1 cellular context compared by ENCODE assay signal in the genomic region with DNA sequence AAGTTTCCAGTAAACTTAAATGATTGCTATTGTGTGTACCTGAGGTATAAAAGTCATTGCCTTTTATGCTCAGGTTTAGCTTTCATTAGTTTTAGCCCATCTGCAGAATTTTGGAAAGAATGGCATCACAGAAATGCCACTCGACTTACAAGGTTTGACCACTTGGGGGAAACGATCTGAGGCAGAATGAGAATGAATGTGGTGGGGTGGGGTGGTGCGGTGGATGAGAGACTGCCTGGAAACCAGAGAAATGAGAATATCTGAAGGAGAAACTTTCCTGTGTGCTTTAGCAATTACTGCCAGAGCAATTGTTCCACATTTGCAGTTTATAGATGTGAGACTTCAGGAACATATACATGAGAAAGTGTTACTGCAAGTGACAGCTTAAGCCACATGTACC.
TF ChIP-seq lines count a peak whose summit lies in the region.

No MANE protein-coding gene starts in this region.

TF ChIP-seq in IMR-90, 13 proteins besides CTCF, POLR2A, EP300 and RAD21:
- TF ChIP-seq CHD1 (IDR thresholded peaks at IDR 0.05; ENCODE audit: low read depth, low read length) (no peak), SMC3 (IDR thresholded peaks at IDR 0.05; ENCODE audit: low read depth, low read length) (no peak), MAFK (IDR thresholded peaks at IDR 0.05; ENCODE audit: low read depth, low read length) (no peak), RFX5 (IDR thresholded peaks at IDR 0.05; ENCODE audit: low read depth, low read length) (no peak), FOS (IDR thresholded peaks at IDR 0.05; ENCODE audit: low read depth, low read length) (no peak), MAZ (IDR thresholded peaks at IDR 0.05; ENCODE audit: borderline replicate concordance, low read depth, low read length) (no peak), MXI1 (IDR thresholded peaks at IDR 0.05; ENCODE audit: borderline replicate concordance, low read depth, low read length) (no peak), BHLHE40 (IDR thresholded peaks at IDR 0.05; ENCODE audit: low read depth, low read length) (no peak), CEBPB (IDR thresholded peaks at IDR 0.05; ENCODE audit: low read depth, low read length) (no peak), RCOR1 (IDR thresholded peaks at IDR 0.05; ENCODE audit: insufficient replicate concordance, low read length) (no peak), USF2 (IDR thresholded peaks at IDR 0.05; ENCODE audit: low read depth, low read length) (no peak), NFE2L2 (IDR thresholded peaks at IDR 0.05; ENCODE audit: low read depth, low read length) (no peak)
- TF ChIP-seq, protein P1, sequence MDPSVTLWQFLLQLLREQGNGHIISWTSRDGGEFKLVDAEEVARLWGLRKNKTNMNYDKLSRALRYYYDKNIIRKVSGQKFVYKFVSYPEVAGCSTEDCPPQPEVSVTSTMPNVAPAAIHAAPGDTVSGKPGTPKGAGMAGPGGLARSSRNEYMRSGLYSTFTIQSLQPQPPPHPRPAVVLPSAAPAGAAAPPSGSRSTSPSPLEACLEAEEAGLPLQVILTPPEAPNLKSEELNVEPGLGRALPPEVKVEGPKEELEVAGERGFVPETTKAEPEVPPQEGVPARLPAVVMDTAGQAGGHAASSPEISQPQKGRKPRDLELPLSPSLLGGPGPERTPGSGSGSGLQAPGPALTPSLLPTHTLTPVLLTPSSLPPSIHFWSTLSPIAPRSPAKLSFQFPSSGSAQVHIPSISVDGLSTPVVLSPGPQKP (IDR thresholded peaks at IDR 0.05; ENCODE audit: borderline replicate concordance, low read depth, low read length), result no peak
